8 cellular contexts compared by ENCODE assay signal in genomic region chrX:15146515-15146914, GRCh38.
DNase-seq lines count a peak whose midpoint lies in the region; ATAC-seq and TF ChIP-seq lines count a peak whose summit lies in the region.

No MANE protein-coding gene starts in this region.

- H4K8ac ChIP-seq in mesendoderm (ENCODE audit: low read depth, low read length), result no peak overlapping the region

- no peak overlapping the region for H2BK15ac ChIP-seq in mesendoderm (replicated peaks; ENCODE audit: low read depth)

- WGBS in mesendoderm (ENCODE audit: extremely low coverage, insufficient coverage, low lambda C conversion rate), result no CpG with 5 or more reads among the region's 6 CpGs

- no peak overlapping the region for H2AK5ac ChIP-seq in mesendoderm (ENCODE audit: low read length)

- H3K79me1 ChIP-seq in mesendoderm (ENCODE audit: low read length), result no peaks in the 10 kb centered on the region

- H3K79me2 ChIP-seq in DOHH2 (ENCODE audit: control insufficient read depth, low read length) (no peaks in the 10 kb centered on the region), Karpas-422 (ENCODE audit: low read length) (no peaks in the 10 kb centered on the region), mesendoderm (ENCODE audit: control insufficient read depth, insufficient read depth, low read length) (no peaks in the 10 kb centered on the region)

- H3K9ac ChIP-seq in Karpas-422 (ENCODE audit: low read length) (no peak overlapping the region), mesendoderm (ENCODE audit: low read length) (no peak overlapping the region)

- no peaks in the 10 kb centered on the region for H3K9me3 ChIP-seq in DOHH2 (ENCODE audit: control insufficient read depth, insufficient read depth, low read length)
- no peaks in the 10 kb centered on the region for H3K9me3 ChIP-seq in Karpas-422 (ENCODE audit: low read length)
- no peaks in the 10 kb centered on the region for H3K9me3 ChIP-seq in ascending aorta

- TF ChIP-seq CTCF in DOHH2 (IDR thresholded peaks at IDR 0.05; ENCODE audit: low read depth, low read length, poor library complexity, severe bottlenecking) (peak; percentile 60), ascending aorta (IDR thresholded peaks at IDR 0.05) (peak in 2 of 3 experiments; percentile 11 to 32)

- H3K4ac ChIP-seq in mesendoderm (ENCODE audit: low read depth, low read length), result no peak overlapping the region

- H3K23ac ChIP-seq in mesendoderm (ENCODE audit: low read length), result no peak overlapping the region

- H3K4me3 ChIP-seq in DOHH2 (ENCODE audit: low read length) (no peak overlapping the region), Karpas-422 (ENCODE audit: low read length) (no peak overlapping the region), ascending aorta (no peak overlapping the region), mesendoderm (ENCODE audit: low read length) (no peak overlapping the region)

- no peak overlapping the region for H3K18ac ChIP-seq in mesendoderm (ENCODE audit: low read length)

- ATAC-seq in HG02610 (IDR thresholded peaks at IDR 0.05; ENCODE audit: unreplicated experiment), result no peak

- H3K4me1 ChIP-seq in DOHH2 (ENCODE audit: control insufficient read depth, low read length) (peaks cover 8% of the 10 kb centered on the region), Karpas-422 (ENCODE audit: low read length) (peaks cover 20% of the 10 kb centered on the region), ascending aorta (no peaks in the 10 kb centered on the region), mesendoderm (ENCODE audit: control insufficient read depth, low read depth, low read length) (no peaks in the 10 kb centered on the region)

- DNase-seq in Karpas-422 (peak; percentile 63), ascending aorta (ENCODE audit: low spot score in 2 of 2) (no peak), mesendoderm (peak; percentile 22), SHP77 treated with DMSO at 0.1 percent for 48 hours (lab: John Stamatoyannopoulos, UW) (no peak), HPDE6-E6E7 (ENCODE audit: extremely low spot score) (no peak)
- DNase-seq in effector CD8-positive, alpha-beta T cell (lab: John Stamatoyannopoulos, UW), result no peak

- no peak overlapping the region for H2BK120ac ChIP-seq in mesendoderm (ENCODE audit: low read depth, low read length)

- H2AFZ ChIP-seq in Karpas-422 (ENCODE audit: low read length), result no peak overlapping the region

- H3K27ac ChIP-seq in DOHH2 (ENCODE audit: low read depth, low read length) (no peak overlapping the region), Karpas-422 (ENCODE audit: low read length) (no peak overlapping the region), ascending aorta (no peak overlapping the region), mesendoderm (ENCODE audit: low read depth, low read length) (no peak overlapping the region)

- no peak overlapping the region for H2BK5ac ChIP-seq in mesendoderm (ENCODE audit: low read length)

- no peaks in the 10 kb centered on the region for H3K27me3 ChIP-seq in DOHH2 (ENCODE audit: control insufficient read depth, low read length)
- H3K27me3 ChIP-seq in Karpas-422 (ENCODE audit: low read length), result no peaks in the 10 kb centered on the region
- H3K27me3 ChIP-seq in ascending aorta, result no peaks in the 10 kb centered on the region
- no peaks in the 10 kb centered on the region for H3K27me3 ChIP-seq in mesendoderm (ENCODE audit: insufficient read depth, low read length, poor library complexity)

- no peak overlapping the region for H3K4me2 ChIP-seq in DOHH2 (ENCODE audit: low read length)
- H3K4me2 ChIP-seq in Karpas-422 (ENCODE audit: low read depth, low read length, poor library complexity, severe bottlenecking), result no peak overlapping the region
- H3K4me2 ChIP-seq in mesendoderm (ENCODE audit: low read length), result no peak overlapping the region

- H4K20me1 ChIP-seq in DOHH2 (ENCODE audit: control insufficient read depth, insufficient read depth, low read depth, low read length), result no peaks in the 10 kb centered on the region
- H4K20me1 ChIP-seq in Karpas-422 (ENCODE audit: insufficient read depth, low read depth, low read length), result no peaks in the 10 kb centered on the region

- no peak overlapping the region for H4K5ac ChIP-seq in mesendoderm (ENCODE audit: low read length)

- H3K9me2 ChIP-seq in DOHH2 (replicated peaks; ENCODE audit: control insufficient read depth, low read length), result no peaks in the 10 kb centered on the region
- H3K9me2 ChIP-seq in Karpas-422 (replicated peaks; ENCODE audit: insufficient read depth, low read length), result no peaks in the 10 kb centered on the region

- H3K56ac ChIP-seq in mesendoderm (ENCODE audit: low read length), result no peak overlapping the region

- intact Hi-C loops in ascending aorta (cut with DNase I), result no loop called here

- no peaks in the 10 kb centered on the region for H3F3A ChIP-seq in DOHH2 (ENCODE audit: control insufficient read depth, insufficient read depth)

- H3K36me3 ChIP-seq in DOHH2 (ENCODE audit: control insufficient read depth, low read length) (no peaks in the 10 kb centered on the region), Karpas-422 (ENCODE audit: insufficient read depth, low read length) (no peaks in the 10 kb centered on the region), ascending aorta (no peaks in the 10 kb centered on the region), mesendoderm (ENCODE audit: control insufficient read depth, insufficient read depth, low read length) (no peaks in the 10 kb centered on the region)

Comparison
In these comparisons a context has a peak if more than half of its experiments do, and no peak if none do; other contexts are left out.
1. DNase-seq: peak in Karpas-422 (single experiment) and mesendoderm (single experiment); none in ascending aorta (0 of 2), SHP77 treated with DMSO at 0.1 percent for 48 hours (single experiment), HPDE6-E6E7 (single experiment) and effector CD8-positive, alpha-beta T cell (single experiment).